ENCODE assay signal across 14 cellular contexts in the genomic region with DNA sequence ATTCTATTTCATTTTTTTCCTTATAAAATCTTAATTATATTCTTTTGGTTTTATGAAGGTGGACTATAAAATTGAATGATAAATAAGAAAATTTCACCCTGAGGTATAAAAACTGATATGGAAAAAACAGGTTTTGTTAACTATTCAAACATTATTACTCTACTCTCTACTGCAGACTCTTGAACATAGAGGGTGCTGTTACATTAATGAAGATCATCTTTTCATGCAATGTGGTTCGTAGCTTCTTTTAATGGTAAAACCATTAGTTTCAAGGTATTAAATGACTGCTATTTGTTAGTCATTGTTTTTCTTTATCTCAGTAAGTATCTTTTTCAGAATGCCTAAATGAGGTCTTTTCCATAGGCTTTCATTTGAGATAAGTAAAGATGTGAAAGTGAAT.
A peak's percentile ranks its signal among the peaks of the same experiment; 100 is the strongest.
DNase-seq lines count a peak whose midpoint lies in the region; TF ChIP-seq lines count a peak whose summit lies in the region.
"Had no signal": no experiment of that assay in that cellular context is flagged by ENCODE, and none has a peak within 500 bp of the region (broad histone marks: within the 10 kb centered on the region; RNA-seq: fewer than 3 reads in every experiment).

No MANE protein-coding gene starts in this region.

- H3K4me3 Mint-ChIP-seq in chondrocyte (ENCODE audit: unreplicated experiment), result no peak overlapping the region
- H3K4me3 Mint-ChIP-seq in neural progenitor cell, result no peak overlapping the region
- H3K4me3 Mint-ChIP-seq: T-helper 2 cell treated with Interferon-gamma antibody and Interleukin-4, amounts not matched to agents 5 μg/mL and 100 μg/mL, for 36 hours had no signal

- DNase-seq in GM03348 (ENCODE audit: low spot score) (peak; percentile 13), NCI-H526 treated with DMSO at 0.1 percent for 48 hours (lab: John Stamatoyannopoulos, UW) (peak; percentile 6), chondrocyte (ENCODE audit: low spot score) (no peak), neural progenitor cell (ENCODE audit: low spot score) (no peak), posterior cingulate gyrus (no peak), substantia nigra (lab: John Stamatoyannopoulos, UW) (no peak)
- no peak for DNase-seq in stimulated activated naive CD4-positive, alpha-beta T cell treated with Interleukin-2 at 50 U/mL for 16 hours (lab: John Stamatoyannopoulos, UW)
- DNase-seq: esophagus squamous epithelium; GF-D8; Karpas-422; NK-92 treated with Interleukin-12 subunit alpha and Interleukin-12 subunit beta, amount 100 ng/mL, for 24 hours; pancreas; thyroid gland had no signal

- H3K36me3 Mint-ChIP-seq in chondrocyte (ENCODE audit: low read depth) (no peaks in the 10 kb centered on the region), neural progenitor cell (no peaks in the 10 kb centered on the region)

- H3K9ac ChIP-seq in neural progenitor cell, result no peak overlapping the region

- H3K27me3 ChIP-seq in neural progenitor cell, result no peaks in the 10 kb centered on the region
- H3K27me3 ChIP-seq: esophagus squamous epithelium, pancreas, thyroid gland had no signal

- no peaks in the 10 kb centered on the region for H3K79me2 ChIP-seq in neural progenitor cell (ENCODE audit: low read depth)

- no peak overlapping the region for H3K4me3 ChIP-seq in neural progenitor cell
- H3K4me3 ChIP-seq: esophagus squamous epithelium, pancreas, thyroid gland had no signal

- no peak overlapping the region for H3K27ac ChIP-seq in neural progenitor cell
- no peak overlapping the region for H3K27ac ChIP-seq in substantia nigra (ENCODE audit: low read depth, low read length, poor library complexity, severe bottlenecking)
- H3K27ac ChIP-seq: esophagus squamous epithelium, pancreas, thyroid gland had no signal

- no peaks in the 10 kb centered on the region for H3K9me3 ChIP-seq in neural progenitor cell (ENCODE audit: low read depth)
- H3K9me3 ChIP-seq: esophagus squamous epithelium, pancreas, thyroid gland had no signal

- H3F3A ChIP-seq in neural progenitor cell (ENCODE audit: low read depth), result no peaks in the 10 kb centered on the region

- intact Hi-C loops in posterior cingulate gyrus (cut with DNase I), result no loop called here

- H3K4me2 ChIP-seq in neural progenitor cell, result no peak overlapping the region

- H3K27me3 Mint-ChIP-seq in chondrocyte (ENCODE audit: low read depth) (no peaks in the 10 kb centered on the region), neural progenitor cell (ENCODE audit: insufficient read depth, low read depth) (no peaks in the 10 kb centered on the region)

- peak; percentile 83 for TF ChIP-seq CTCF in chondrocyte (IDR thresholded peaks at IDR 0.05)
- TF ChIP-seq CTCF in neural progenitor cell (IDR thresholded peaks at IDR 0.05), result peak; percentile 29

- H3K4me1 Mint-ChIP-seq in chondrocyte (ENCODE audit: low read depth) (no peaks in the 10 kb centered on the region), neural progenitor cell (no peaks in the 10 kb centered on the region)

- no peaks in the 10 kb centered on the region for H3K4me1 ChIP-seq in neural progenitor cell
- H3K4me1 ChIP-seq: pancreas, thyroid gland had no signal

- H3K27ac Mint-ChIP-seq in chondrocyte (ENCODE audit: unreplicated experiment) (no peak overlapping the region), neural progenitor cell (no peak overlapping the region)
- H3K27ac Mint-ChIP-seq: T-helper 2 cell treated with Interferon-gamma antibody and Interleukin-4, amounts not matched to agents 5 μg/mL and 100 μg/mL, for 36 hours had no signal

- H3K9me3 Mint-ChIP-seq in chondrocyte (ENCODE audit: low read depth) (no peaks in the 10 kb centered on the region), neural progenitor cell (no peaks in the 10 kb centered on the region)
- H3K9me3 Mint-ChIP-seq: T-helper 2 cell treated with Interferon-gamma antibody and Interleukin-4, amounts not matched to agents 5 μg/mL and 100 μg/mL, for 36 hours had no signal

- no peaks in the 10 kb centered on the region for H4K20me1 ChIP-seq in neural progenitor cell (ENCODE audit: low read depth)

- no peak overlapping the region for H2AFZ ChIP-seq in neural progenitor cell (replicated peaks)

- no peaks in the 10 kb centered on the region for H3K36me3 ChIP-seq in neural progenitor cell
- H3K36me3 ChIP-seq: esophagus squamous epithelium, pancreas, thyroid gland had no signal

Comparison
In these comparisons a context has a peak if more than half of its experiments do, and no peak if none do; other contexts are left out.
1. DNase-seq: peak in GM03348 (single experiment) and NCI-H526 treated with DMSO at 0.1 percent for 48 hours (single experiment); none in chondrocyte (single experiment), neural progenitor cell (single experiment), posterior cingulate gyrus (0 of 10), substantia nigra (0 of 49) and stimulated activated naive CD4-positive, alpha-beta T cell treated with Interleukin-2 at 50 U/mL for 16 hours (single experiment).